12 cellular contexts compared by ENCODE assay signal in the genomic region with DNA sequence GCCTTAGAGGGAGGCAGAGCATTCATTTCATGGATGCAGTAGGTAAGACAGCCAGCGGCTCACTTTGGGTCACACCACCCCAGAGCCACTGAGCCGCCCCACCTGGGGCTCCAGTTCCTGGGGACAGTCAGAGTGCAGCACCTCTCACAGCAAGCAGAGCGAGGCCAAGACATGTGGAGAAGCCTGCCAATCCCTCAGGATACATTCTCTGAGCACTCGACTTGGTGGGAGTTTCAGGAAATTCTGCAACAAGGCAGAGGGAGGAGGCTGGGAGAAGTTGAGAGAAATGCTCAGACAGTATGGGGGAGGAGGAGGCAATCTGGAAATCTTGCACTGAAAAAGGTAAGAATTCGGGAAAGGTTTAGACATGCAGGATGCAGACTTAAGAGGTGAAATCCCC.
DNase-seq lines count a peak whose midpoint lies in the region; TF ChIP-seq lines count a peak whose summit lies in the region.
"Had no signal": no experiment of that assay in that cellular context is flagged by ENCODE, and none has a peak within 500 bp of the region (broad histone marks: within the 10 kb centered on the region; RNA-seq: fewer than 3 reads in every experiment).

No MANE protein-coding gene starts in this region.

- no peak overlapping the region for H3K4me3 ChIP-seq in BLaER1 treated with 17β-estradiol and CSF1 and Interleukin-3, amounts not matched to agents 10 nM and 100 nM
- no peak overlapping the region for H3K4me3 ChIP-seq in left ventricle myocardium inferior
- peak overlapping the region; percentile 51 for H3K4me3 ChIP-seq in neural cell (ENCODE audit: low read length)

- no peak overlapping the region for H3K9ac ChIP-seq in BLaER1 treated with 17β-estradiol and CSF1 and Interleukin-3, amounts not matched to agents 10 nM and 100 nM
- peak overlapping the region; percentile 45 for H3K9ac ChIP-seq in neural cell (ENCODE audit: low read length)

- H2AFZ ChIP-seq in neural cell (ENCODE audit: low read depth, low read length): no peak overlapping the region

- H3K27ac ChIP-seq in BLaER1 treated with 17β-estradiol and CSF1 and Interleukin-3, amounts not matched to agents 10 nM and 100 nM: no peak overlapping the region
- H3K27ac ChIP-seq in left ventricle myocardium inferior (replicated peaks): peak overlapping the region; percentile 38
- peak overlapping the region; percentile 32 for H3K27ac ChIP-seq in neural cell (ENCODE audit: low read length)

- no peaks in the 10 kb centered on the region for H3K36me3 ChIP-seq in BLaER1 treated with 17β-estradiol and CSF1 and Interleukin-3, amounts not matched to agents 10 nM and 100 nM
- H3K36me3 ChIP-seq in left ventricle myocardium inferior (no peaks in the 10 kb centered on the region), neural cell (ENCODE audit: insufficient read depth, low read length) (no peaks in the 10 kb centered on the region)
- H3K36me3 ChIP-seq: neutrophil had no signal

- no peak for TF ChIP-seq RAD21 in neural cell (conservative IDR thresholded peaks at IDR 0.05)

- TF ChIP-seq CTCF in left ventricle myocardium inferior (IDR thresholded peaks at IDR 0.05; ENCODE audit: borderline replicate concordance): no peak
- no peak for TF ChIP-seq CTCF in neural cell (IDR thresholded peaks at IDR 0.05; ENCODE audit: poor library complexity, severe bottlenecking)

- H3K27me3 ChIP-seq in BLaER1 treated with 17β-estradiol and CSF1 and Interleukin-3, amounts not matched to agents 10 nM and 100 nM: no peaks in the 10 kb centered on the region
- H3K27me3 ChIP-seq in left ventricle myocardium inferior (ENCODE audit: low read depth) (no peaks in the 10 kb centered on the region), neural cell (ENCODE audit: insufficient read depth, low read depth, low read length) (peaks cover 21% of the 10 kb centered on the region)

- peak; percentile 77 for DNase-seq in amniotic epithelial cell (ENCODE audit: low read depth)
- DNase-seq in left ventricle myocardium inferior: no peak
- no peak for DNase-seq in occipital lobe (lab: John Stamatoyannopoulos, UW)
- no peak for DNase-seq in NCI-H146 treated with DMSO at 0.1 percent for 48 hours (lab: John Stamatoyannopoulos, UW; ENCODE audit: unreplicated experiment)
- DNase-seq in RPMI8226: no peak
- no peak for DNase-seq in NCI-H774 (lab: John Stamatoyannopoulos, UW)
- DNase-seq: activated CD4-positive, alpha-beta memory T cell treated with anti-CD3 and anti-CD28 coated beads, Interleukin-2, amount 10 ng/mL, durations not matched to agents 7 days and 5 days; COR-L47; GF-D8 had no signal

- H3K9me3 ChIP-seq in BLaER1 treated with 17β-estradiol and CSF1 and Interleukin-3, amounts not matched to agents 10 nM and 100 nM (replicated peaks in 1 of 11): no peaks in the 10 kb centered on the region
- no peaks in the 10 kb centered on the region for H3K9me3 ChIP-seq in left ventricle myocardium inferior (replicated peaks)
- no peaks in the 10 kb centered on the region for H3K9me3 ChIP-seq in neural cell (ENCODE audit: low read length)
- H3K9me3 ChIP-seq: neutrophil had no signal

- H3K9me2 ChIP-seq in neural cell (ENCODE audit: insufficient read depth, low read length): no peaks in the 10 kb centered on the region

- H3K79me2 ChIP-seq in neural cell (replicated peaks; ENCODE audit: insufficient read depth, low read length): no peaks in the 10 kb centered on the region

- intact Hi-C loops in left ventricle myocardium inferior (cut with micrococcal nuclease): no loop called here

- TF ChIP-seq EP300 in neural cell (conservative IDR thresholded peaks at IDR 0.05; ENCODE audit: poor library complexity, severe bottlenecking): no peak

- peak overlapping the region in 6 of 11 experiments; percentile 2 to 29 (median 20); a peak in 7 of 22 replicates for H3K4me2 ChIP-seq in BLaER1 treated with 17β-estradiol and CSF1 and Interleukin-3, amounts not matched to agents 10 nM and 100 nM
- H3K4me2 ChIP-seq in neural cell (ENCODE audit: low read length): peak overlapping the region; percentile 18

- peaks cover 7% of the 10 kb centered on the region for H3F3A ChIP-seq in neural cell (ENCODE audit: insufficient read depth, low read length, poor library complexity, severe bottlenecking)

- peaks cover 0 to 24% (median 6%) of the 10 kb centered on the region in 10 experiments; a peak in 12 of 20 replicates for H3K4me1 ChIP-seq in BLaER1 treated with 17β-estradiol and CSF1 and Interleukin-3, amounts not matched to agents 10 nM and 100 nM
- peaks cover 27% of the 10 kb centered on the region for H3K4me1 ChIP-seq in left ventricle myocardium inferior

- H4K20me1 ChIP-seq in BLaER1 treated with 17β-estradiol and CSF1 and Interleukin-3, amounts not matched to agents 10 nM and 100 nM: no peaks in the 10 kb centered on the region
- no peaks in the 10 kb centered on the region for H4K20me1 ChIP-seq in neural cell (ENCODE audit: insufficient read depth)

TF ChIP-seq in neural cell, 6 proteins besides CTCF, POLR2A, EP300 and RAD21:
- no peak for TF ChIP-seq SMC3 (conservative IDR thresholded peaks at IDR 0.05; ENCODE audit: poor library complexity)
- TF ChIP-seq EZH2 (IDR thresholded peaks at IDR 0.05; ENCODE audit: borderline replicate concordance, insufficient read depth, low read length, poor library complexity, severe bottlenecking): no peak
- TF ChIP-seq POLR2AphosphoS5 (IDR thresholded peaks at IDR 0.05): no peak
- no peak for TF ChIP-seq TAF1 (IDR thresholded peaks at IDR 0.05; ENCODE audit: low read depth)
- no peak for TF ChIP-seq MXI1 (conservative IDR thresholded peaks at IDR 0.05; ENCODE audit: poor library complexity, severe bottlenecking)
- TF ChIP-seq, protein P1, sequence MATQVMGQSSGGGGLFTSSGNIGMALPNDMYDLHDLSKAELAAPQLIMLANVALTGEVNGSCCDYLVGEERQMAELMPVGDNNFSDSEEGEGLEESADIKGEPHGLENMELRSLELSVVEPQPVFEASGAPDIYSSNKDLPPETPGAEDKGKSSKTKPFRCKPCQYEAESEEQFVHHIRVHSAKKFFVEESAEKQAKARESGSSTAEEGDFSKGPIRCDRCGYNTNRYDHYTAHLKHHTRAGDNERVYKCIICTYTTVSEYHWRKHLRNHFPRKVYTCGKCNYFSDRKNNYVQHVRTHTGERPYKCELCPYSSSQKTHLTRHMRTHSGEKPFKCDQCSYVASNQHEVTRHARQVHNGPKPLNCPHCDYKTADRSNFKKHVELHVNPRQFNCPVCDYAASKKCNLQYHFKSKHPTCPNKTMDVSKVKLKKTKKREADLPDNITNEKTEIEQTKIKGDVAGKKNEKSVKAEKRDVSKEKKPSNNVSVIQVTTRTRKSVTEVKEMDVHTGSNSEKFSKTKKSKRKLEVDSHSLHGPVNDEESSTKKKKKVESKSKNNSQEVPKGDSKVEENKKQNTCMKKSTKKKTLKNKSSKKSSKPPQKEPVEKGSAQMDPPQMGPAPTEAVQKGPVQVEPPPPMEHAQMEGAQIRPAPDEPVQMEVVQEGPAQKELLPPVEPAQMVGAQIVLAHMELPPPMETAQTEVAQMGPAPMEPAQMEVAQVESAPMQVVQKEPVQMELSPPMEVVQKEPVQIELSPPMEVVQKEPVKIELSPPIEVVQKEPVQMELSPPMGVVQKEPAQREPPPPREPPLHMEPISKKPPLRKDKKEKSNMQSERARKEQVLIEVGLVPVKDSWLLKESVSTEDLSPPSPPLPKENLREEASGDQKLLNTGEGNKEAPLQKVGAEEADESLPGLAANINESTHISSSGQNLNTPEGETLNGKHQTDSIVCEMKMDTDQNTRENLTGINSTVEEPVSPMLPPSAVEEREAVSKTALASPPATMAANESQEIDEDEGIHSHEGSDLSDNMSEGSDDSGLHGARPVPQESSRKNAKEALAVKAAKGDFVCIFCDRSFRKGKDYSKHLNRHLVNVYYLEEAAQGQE (IDR thresholded peaks at IDR 0.05; ENCODE audit: borderline replicate concordance): no peak

Comparison
In these comparisons a context has a peak if more than half of its experiments do, and no peak if none do; other contexts are left out.
1. H3K27ac ChIP-seq: peak in left ventricle myocardium inferior (single experiment) and neural cell (single experiment); none in BLaER1 treated with 17β-estradiol and CSF1 and Interleukin-3, amounts not matched to agents 10 nM and 100 nM (0 of 11).